ENCODE assay signal across 9 cellular contexts in the genomic region with DNA sequence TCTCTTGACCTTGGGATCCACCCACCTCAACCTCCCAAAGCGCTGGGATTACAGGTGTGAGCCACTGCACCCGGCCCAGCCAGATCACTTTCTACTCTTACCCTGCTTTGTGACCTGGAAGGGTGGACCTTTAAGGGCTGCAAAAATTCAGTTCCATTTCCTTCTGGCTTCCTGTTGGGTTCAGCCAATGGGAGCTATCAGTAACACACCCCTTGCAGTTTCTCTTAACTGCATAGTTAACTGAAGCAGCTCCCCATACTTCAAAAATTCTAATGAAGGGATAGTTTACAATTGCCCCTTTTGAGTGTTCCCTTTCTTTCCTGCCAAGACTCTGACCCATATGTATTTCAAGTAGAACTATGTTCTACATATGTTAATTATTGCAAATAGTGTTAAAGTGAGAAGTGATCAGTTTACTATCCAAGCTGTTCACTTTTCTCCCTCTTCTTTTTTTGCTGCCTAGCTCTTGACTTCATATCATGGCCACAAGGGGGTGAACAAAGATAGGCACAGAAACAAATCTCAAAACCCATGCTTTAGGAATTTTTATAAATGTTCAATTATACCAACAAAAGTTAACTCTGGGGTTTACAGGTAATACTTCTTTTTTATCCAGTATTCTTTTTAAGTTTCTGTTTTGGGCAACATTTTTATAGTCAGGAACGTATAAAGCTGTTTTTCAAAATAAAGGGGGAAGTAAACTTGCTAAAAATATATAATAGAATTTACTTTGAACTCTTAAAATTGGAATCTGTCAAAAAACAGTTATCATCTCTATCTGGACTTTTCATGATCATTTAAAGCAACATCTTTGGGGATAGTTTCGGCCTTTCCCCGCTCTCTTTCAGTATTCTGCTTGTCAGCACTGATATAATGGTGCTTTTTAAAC. TPM values are rescaled to one million over a fixed set of nuclear protein-coding genes. Genes with fewer than 3 reads are reported as not detected.
DNase-seq lines count a peak whose midpoint lies in the region; ATAC-seq, FAIRE-seq and TF ChIP-seq lines count a peak whose summit lies in the region.
"Had no signal": no experiment of that assay in that cellular context is flagged by ENCODE, and none has a peak within 500 bp of the region (broad histone marks: within the 10 kb centered on the region; RNA-seq: fewer than 3 reads in every experiment).

No MANE protein-coding gene starts in this region.

- H3K4me2 ChIP-seq in K562 (ENCODE audit: insufficient read depth, low read length) (no peak overlapping the region), mesenchymal stem cell (ENCODE audit: low read length, poor library complexity, severe bottlenecking) (no peak overlapping the region)

- H3K9me1 ChIP-seq in K562 (ENCODE audit: control insufficient read depth, insufficient read depth, low read length), result no peaks in the 10 kb centered on the region

- no peak for TF ChIP-seq POLR2A in K562 (conservative IDR thresholded peaks at IDR 0.05)

- H3K4me3 ChIP-seq in cardiac muscle cell, result no peak overlapping the region
- no peak overlapping the region for H3K4me3 ChIP-seq in K562
- no peak overlapping the region for H3K4me3 ChIP-seq in mesenchymal stem cell (ENCODE audit: insufficient read depth in 1 of 2, low read depth in 1 of 2, low read length in 2 of 2)

- WGBS in K562 (ENCODE audit: insufficient coverage, low coverage, missing lambda C conversion rate), result 41% methylated on average over 5 of the region's 5 CpGs
- 88% methylated on average over 3 of the region's 5 CpGs for WGBS in mesenchymal stem cell

- no peaks in the 10 kb centered on the region for H3K79me2 ChIP-seq in K562 (ENCODE audit: control insufficient read depth, insufficient read depth, low read length)

- H3K4me1 ChIP-seq in cardiac muscle cell (ENCODE audit: low read depth) (no peaks in the 10 kb centered on the region), K562 (replicated peaks in 1 of 2; ENCODE audit: control insufficient read depth in 2 of 2, insufficient read depth in 2 of 2, low read length in 2 of 2) (no peaks in the 10 kb centered on the region), mesenchymal stem cell (ENCODE audit: control insufficient read depth, insufficient read depth, low read depth, low read length) (no peaks in the 10 kb centered on the region)

- H3K27me3 ChIP-seq in cardiac muscle cell, result no peaks in the 10 kb centered on the region
- no peaks in the 10 kb centered on the region for H3K27me3 ChIP-seq in K562 (ENCODE audit: control insufficient read depth in 2 of 2, insufficient read depth in 2 of 2, low read length in 2 of 2)
- H3K27me3 ChIP-seq in mesenchymal stem cell (ENCODE audit: control insufficient read depth in 1 of 2, insufficient read depth in 1 of 2, low read length in 2 of 2), result peaks cover 0 to 10% of the 10 kb centered on the region in 2 experiments

- H3K23ac ChIP-seq in mesenchymal stem cell (ENCODE audit: low read length in 2 of 2), result no peak overlapping the region

- CTCF ChIA-PET in K562 (lab: Yijun Ruan, JAX; ENCODE audit: low intra/inter-chr PET ratio), result interaction anchor here (0.8 to 2.6 kb wide), 3 partner anchors 48 to 258 kb away, joined by 3 to 18 read pairs (median 4); partner anchors contain the start of gene KATNBL1

- H2BK12ac ChIP-seq in mesenchymal stem cell (ENCODE audit: low read length in 2 of 2), result no peak overlapping the region

- H3K36me3 ChIP-seq in cardiac muscle cell, result no peaks in the 10 kb centered on the region
- H3K36me3 ChIP-seq in K562 (ENCODE audit: control insufficient read depth, insufficient read depth, low read length), result no peaks in the 10 kb centered on the region
- peaks cover 0 to 3% of the 10 kb centered on the region in 2 experiments for H3K36me3 ChIP-seq in mesenchymal stem cell (ENCODE audit: control insufficient read depth in 1 of 2, insufficient read depth in 2 of 2, low read depth in 1 of 2, low read length in 2 of 2)

- H2AFZ ChIP-seq in K562 (ENCODE audit: low read depth, low read length) (peak overlapping the region; percentile 73), mesenchymal stem cell (ENCODE audit: low read depth, low read length) (no peak overlapping the region)

- H4K91ac ChIP-seq in mesenchymal stem cell (ENCODE audit: low read length), result no peak overlapping the region

- H3K4ac ChIP-seq in mesenchymal stem cell (ENCODE audit: low read depth in 1 of 2, low read length in 2 of 2), result no peak overlapping the region

- no peak overlapping the region for H4K8ac ChIP-seq in mesenchymal stem cell (ENCODE audit: low read length)

- TF ChIP-seq RAD21 in K562 (CRISPR knock-in tag; conservative IDR thresholded peaks at IDR 0.05 in 1 of 2, IDR thresholded peaks at IDR 0.05 in 1 of 2), result peak; percentile 68 to 91

- H4K20me1 ChIP-seq in K562 (replicated peaks; ENCODE audit: control insufficient read depth, insufficient read depth, low read length), result no peaks in the 10 kb centered on the region

- BruUV-seq in K562 (replicated peaks; lab: Mats Ljungman, UMichigan), result no TSS peak

- H3K9ac ChIP-seq in K562 (ENCODE audit: insufficient read depth in 1 of 2, low read depth in 2 of 2, low read length in 2 of 2), result no peak overlapping the region
- no peak overlapping the region for H3K9ac ChIP-seq in mesenchymal stem cell (ENCODE audit: low read length)

- H3K18ac ChIP-seq in mesenchymal stem cell (ENCODE audit: low read depth in 1 of 2, low read length in 2 of 2), result no peak overlapping the region

- FAIRE-seq in K562 (lab: Jason Lieb, UNC), result peak; percentile 65
- FAIRE-seq: endometrium had no signal

- H3K9me3 ChIP-seq in cardiac muscle cell (ENCODE audit: low read depth), result no peaks in the 10 kb centered on the region
- H3K9me3 ChIP-seq in K562 (replicated peaks; ENCODE audit: control insufficient read depth, insufficient read depth, low read depth, low read length), result no peaks in the 10 kb centered on the region
- H3K9me3 ChIP-seq in mesenchymal stem cell (ENCODE audit: control insufficient read depth, low read length), result no peaks in the 10 kb centered on the region

- no peak overlapping the region for H2BK15ac ChIP-seq in mesenchymal stem cell (ENCODE audit: low read depth, poor library complexity, severe bottlenecking)

- POLR2A ChIA-PET in K562 (lab: Yijun Ruan, JAX), result interaction anchor here (0.7 to 2.6 kb wide), 8 partner anchors 8 to 257 kb away, joined by 3 to 12 read pairs (median 5); partner anchors contain the start of genes EMC7, LPCAT4 and PGBD4

- no peak overlapping the region for H3K14ac ChIP-seq in mesenchymal stem cell (ENCODE audit: low read length in 2 of 2)

- H3K27ac ChIP-seq in cardiac muscle cell (no peak overlapping the region), K562 (ENCODE audit: extremely low read depth, low read depth, low read length) (no peak overlapping the region), mesenchymal stem cell (ENCODE audit: low read length, poor library complexity, severe bottlenecking) (no peak overlapping the region)

- DNase-seq in cardiac muscle cell (ENCODE audit: low read depth in 1 of 2, low spot score in 1 of 2), result peak; percentile 40 to 64
- no peak for DNase-seq in left cardiac atrium
- peak; percentile 70 for DNase-seq in NAMALWA (ENCODE audit: low spot score)
- peak; percentile 28 to 60 (median 36) for DNase-seq in K562 (ENCODE audit: extremely low read depth in 1 of 4, low spot score in 3 of 4)
- peak; percentile 64 for DNase-seq in mesenchymal stem cell
- DNase-seq in stimulated activated CD8-positive, alpha-beta memory T cell treated with anti-CD3 and anti-CD28 coated beads, Interleukin-4, amount 100 ng/mL, for 48 hours, result no peak

- ATAC-seq in left cardiac atrium (no peak), K562 (peak; percentile 83), GM21576 (IDR thresholded peaks at IDR 0.05; ENCODE audit: unreplicated experiment) (no peak), HG02973 (IDR thresholded peaks at IDR 0.05; ENCODE audit: unreplicated experiment) (no peak)

- no peak for TF ChIP-seq EP300 in K562 (IDR thresholded peaks at IDR 0.05; ENCODE audit: low read length)

- intact Hi-C loops in left cardiac atrium (cut with DNase I), result loop anchor here (5.0 to 10.0 kb wide), 2 partner anchors 102 to 255 kb away; partner anchors contain the start of genes KATNBL1 (in 2 of the 2) and LPCAT4 (in 1 of the 2)
- intact Hi-C loops in K562 (cut with micrococcal nuclease), result loop anchor here (1.0 to 2.0 kb wide), 3 partner anchors 45 to 478 kb away; partner anchors contain the start of gene KATNBL1

- no peak overlapping the region for H2AK5ac ChIP-seq in mesenchymal stem cell (ENCODE audit: low read length, severe bottlenecking)

- H2BK5ac ChIP-seq in mesenchymal stem cell (ENCODE audit: low read depth, low read length, poor library complexity, severe bottlenecking), result no peak overlapping the region

- TF ChIP-seq CTCF in cardiac muscle cell (IDR thresholded peaks at IDR 0.05; ENCODE audit: low read depth, low read length) (peak; percentile 79), K562 (IDR thresholded peaks at IDR 0.05 in 2 of 3, conservative IDR thresholded peaks at IDR 0.05 in 1 of 3; ENCODE audit: insufficient read depth in 2 of 3, low read depth in 1 of 3, low read length in 3 of 3) (peak; percentile 65 to 84 (median 73); a peak in 5 of 6 replicates)

- in situ Hi-C loops in K562 (cut with MboI), result no loop called here

- H3K79me1 ChIP-seq in mesenchymal stem cell (replicated peaks; ENCODE audit: low read length, poor library complexity, severe bottlenecking), result no peaks in the 10 kb centered on the region

- H2BK120ac ChIP-seq in mesenchymal stem cell (ENCODE audit: low read depth, low read length), result no peak overlapping the region

RNA-seq across cellular contexts. Expression of gene PGBD4, which starts 8.1 kb away (rescaled TPM):
- 1.7 TPM in 2 replicates for total RNA-seq in cardiac muscle cell
- 0.37 and 2.6 TPM in 2 replicates for polyA plus RNA-seq in cardiac muscle cell
- total RNA-seq in left cardiac atrium, result 1 to 10 TPM; 1.9 to 2.2 TPM
- total RNA-seq in K562 (2011; cell fraction: chromatin; rRNA removed; ENCODE audit: low replicate concordance), result 6.3 and 11.2 TPM in 2 replicates
- 6.7 and 7.0 TPM in 2 replicates for total RNA-seq in K562 (2011; cell fraction: nucleolus; rRNA removed)
- 6.9 and 8.6 TPM in 2 replicates for total RNA-seq in K562 (2011; cell fraction: nucleoplasm; rRNA removed)
- total RNA-seq in K562 (2014; rRNA removed), result 2.2 TPM in 2 replicates
- total RNA-seq in K562 (2014; rRNA removed; fragmentation: Illumina TruSeq; extraction: Trizol), result 3.0 and 3.1 TPM in 2 replicates
- total RNA-seq in K562 (2015; rRNA removed; fragmentation: Illumina TruSeq; extraction: Trizol), result 2.9 and 3.3 TPM in 2 replicates
- total RNA-seq in K562 (2021), result 2.1 and 2.2 TPM in 2 replicates
- 4.3 and 4.9 TPM in 2 replicates for polyA plus RNA-seq in K562 (2011; rRNA removed)
- 1.7 and 2.4 TPM in 2 replicates for polyA plus RNA-seq in K562 (2011; cell fraction: cytosol; rRNA removed)
- polyA plus RNA-seq in K562 (2011; cell fraction: nucleus; rRNA removed), result 3.4 and 3.7 TPM in 2 replicates
- polyA plus RNA-seq in K562 (2012), result 1.5 and 1.6 TPM in 2 replicates
- polyA plus RNA-seq in K562 (2014; fragmentation: Illumina TruSeq; extraction: Trizol), result 3.0 and 3.4 TPM in 2 replicates
- polyA plus RNA-seq in K562 (2014; fragmentation: Nextera tagmentation; extraction: Ambion mirVana), result 1 to 10 TPM; 2.3 to 2.5 TPM
- polyA plus RNA-seq in K562 (2014; rRNA removed), result 2.7 and 3.2 TPM in 2 replicates
- 6.2 and 6.4 TPM in 2 replicates for polyA minus RNA-seq in K562 (2011; rRNA and poly(A)+ RNA removed)
- 1.1 and 1.5 TPM in 2 replicates for polyA minus RNA-seq in K562 (2011; cell fraction: cytosol; rRNA and poly(A)+ RNA removed)
- polyA minus RNA-seq in K562 (2011; cell fraction: nucleus; rRNA and poly(A)+ RNA removed), result 4.7 and 8.2 TPM in 2 replicates
- polyA plus RNA-seq in mesenchymal stem cell (2013, experiment 1 of 2), result 0.88 TPM
- polyA plus RNA-seq in mesenchymal stem cell (2013, experiment 2 of 2), result 0.89 TPM

RNA-seq across cellular contexts. Expression of gene EMC7, which starts 8.4 kb away (rescaled TPM):
- total RNA-seq in cardiac muscle cell (18.5 and 35.6 TPM in 2 replicates), left cardiac atrium (10 to 100 TPM; 63.9 to 88.7 TPM), K562 (2014; rRNA removed) (33.5 and 34.1 TPM in 2 replicates), K562 (2014; rRNA removed; fragmentation: Illumina TruSeq; extraction: Trizol) (43.2 and 50.4 TPM in 2 replicates), K562 (2015; rRNA removed; fragmentation: Illumina TruSeq; extraction: Trizol) (44.8 and 49.7 TPM in 2 replicates), K562 (2021) (56.4 and 63.7 TPM in 2 replicates)
- polyA plus RNA-seq in cardiac muscle cell (116 and 145 TPM in 2 replicates), K562 (2011; rRNA removed) (64.2 and 80.2 TPM in 2 replicates), K562 (2014; fragmentation: Illumina TruSeq; extraction: Trizol) (92.8 and 102 TPM in 2 replicates), K562 (2014; fragmentation: Nextera tagmentation; extraction: Ambion mirVana) (10 to 100 TPM; 25.8 to 48.3 TPM), K562 (2014; rRNA removed) (64.3 and 73.1 TPM in 2 replicates)
- 38.1 and 57.5 TPM in 2 replicates for total RNA-seq in K562 (2011; cell fraction: chromatin; rRNA removed; ENCODE audit: low replicate concordance)
- 52.8 and 58.4 TPM in 2 replicates for total RNA-seq in K562 (2011; cell fraction: nucleolus; rRNA removed)
- total RNA-seq in K562 (2011; cell fraction: nucleoplasm; rRNA removed), result 81.1 and 92.0 TPM in 2 replicates
- polyA plus RNA-seq in K562 (2011; cell fraction: cytosol; rRNA removed), result 25.4 and 37.1 TPM in 2 replicates
- 16.3 and 20.6 TPM in 2 replicates for polyA plus RNA-seq in K562 (2011; cell fraction: nucleus; rRNA removed)
- 63.4 and 94.4 TPM in 2 replicates for polyA plus RNA-seq in K562 (2012)
- 41.2 and 49.2 TPM in 2 replicates for polyA minus RNA-seq in K562 (2011; rRNA and poly(A)+ RNA removed)
- 12.5 and 15.9 TPM in 2 replicates for polyA minus RNA-seq in K562 (2011; cell fraction: cytosol; rRNA and poly(A)+ RNA removed)
- 3.8 and 11.6 TPM in 2 replicates for polyA minus RNA-seq in K562 (2011; cell fraction: nucleus; rRNA and poly(A)+ RNA removed)
- polyA plus RNA-seq in mesenchymal stem cell (2013, experiment 1 of 2), result 150 TPM
- polyA plus RNA-seq in mesenchymal stem cell (2013, experiment 2 of 2), result 159 TPM

Comparison
In these comparisons a context has a peak if more than half of its experiments do, and no peak if none do; other contexts are left out.
1. DNase-seq: peak in cardiac muscle cell (2 of 2), NAMALWA (single experiment), K562 (4 of 4) and mesenchymal stem cell (single experiment); none in left cardiac atrium (single experiment) and stimulated activated CD8-positive, alpha-beta memory T cell treated with anti-CD3 and anti-CD28 coated beads, Interleukin-4, amount 100 ng/mL, for 48 hours (single experiment).